16 cellular contexts compared by ENCODE assay signal in genomic region chr2:240123821-240124650, GRCh38. TPM values are rescaled to one million over a fixed set of nuclear protein-coding genes. Genes with fewer than 3 reads are reported as not detected.
A peak's percentile ranks its signal among the peaks of the same experiment; 100 is the strongest.
DNase-seq lines count a peak whose midpoint lies in the region; ATAC-seq and TF ChIP-seq lines count a peak whose summit lies in the region.
"Had no signal": no experiment of that assay in that cellular context is flagged by ENCODE, and none has a peak within 500 bp of the region (broad histone marks: within the 10 kb centered on the region; RNA-seq: fewer than 3 reads in every experiment).

No MANE protein-coding gene starts in this region.

- no peak overlapping the region for H3K4me2 ChIP-seq in osteoblast (ENCODE audit: insufficient read depth, low read length)
- H3K4me2 ChIP-seq: BLaER1 had no signal

- peaks cover 30% of the 10 kb centered on the region for H3K36me3 Mint-ChIP-seq in endodermal cell (ENCODE audit: low read depth)

- no peak for TF ChIP-seq POLR2A in heart left ventricle (IDR thresholded peaks at IDR 0.05)

- H3K36me3 ChIP-seq in heart left ventricle (peaks cover 0 to 25% (median 16%) of the 10 kb centered on the region in 9 donors), endodermal cell (ENCODE audit: control insufficient read depth, insufficient read depth, low read length) (peaks cover 19% of the 10 kb centered on the region), osteoblast (ENCODE audit: insufficient read depth, low read length) (peaks cover 5% of the 10 kb centered on the region), aorta (ENCODE audit: control insufficient read depth in 1 of 2, insufficient read depth in 2 of 2, low read length in 1 of 2) (peaks cover 0 to 2% of the 10 kb centered on the region in 2 donors)

- peaks cover 4% of the 10 kb centered on the region for H3K9me3 Mint-ChIP-seq in endodermal cell

- DNase-seq in cardiac septum (ENCODE audit: low spot score) (peak; percentile 54), heart left ventricle (no peak), endodermal cell (peak; percentile 41), osteoblast (ENCODE audit: insufficient read length, low spot score, missing footprints) (peak; percentile 70), aorta (peak; percentile 38 to 66), DMS 273 (lab: John Stamatoyannopoulos, UW; ENCODE audit: unreplicated experiment) (no peak), DMS 273 treated with DMSO at 0.1 percent for 48 hours (lab: John Stamatoyannopoulos, UW) (no peak)
- DNase-seq: CD8-positive, alpha-beta memory T cell; MG63; NCI-H1092 treated with DMSO at 0.1 percent for 48 hours; NCI-H187 treated with DMSO at 0.1 percent for 48 hours; NCI-H446; PC-3 had no signal

- H3K27ac ChIP-seq in heart left ventricle (no peak overlapping the region), endodermal cell (ENCODE audit: low read depth, low read length) (no peak overlapping the region), osteoblast (ENCODE audit: low read depth, low read length) (no peak overlapping the region), aorta (ENCODE audit: low read depth in 1 of 2, low read length in 2 of 2) (no peak overlapping the region)
- H3K27ac ChIP-seq: BLaER1 had no signal

- intact Hi-C loops in cardiac septum (cut with DNase I): no loop called here
- intact Hi-C loops in heart left ventricle (cut with DNase I): no loop called here
- intact Hi-C loops in aorta (cut with DNase I): no loop called here

- no peaks in the 10 kb centered on the region for H4K20me1 ChIP-seq in osteoblast (ENCODE audit: insufficient read depth, low read length)
- H4K20me1 ChIP-seq: BLaER1 had no signal

- ATAC-seq in heart left ventricle (no peak), aorta (ENCODE audit: low FRiP score) (no peak)
- ATAC-seq: PC-3 had no signal

- H3K4me3 ChIP-seq in heart left ventricle: no peak overlapping the region
- no peak overlapping the region for H3K4me3 ChIP-seq in endodermal cell (ENCODE audit: low read length)
- H3K4me3 ChIP-seq in osteoblast (ENCODE audit: insufficient read depth, low read length): no peak overlapping the region
- H3K4me3 ChIP-seq in aorta (ENCODE audit: low read length in 2 of 2): no peak overlapping the region
- H3K4me3 ChIP-seq: BLaER1, MG63 had no signal

- TF ChIP-seq CTCF in heart left ventricle (IDR thresholded peaks at IDR 0.05): no peak
- TF ChIP-seq CTCF in endodermal cell (conservative IDR thresholded peaks at IDR 0.05): no peak
- no peak for TF ChIP-seq CTCF in osteoblast (IDR thresholded peaks at IDR 0.05; ENCODE audit: extremely low read depth, low read depth, low read length)

- H3K9ac ChIP-seq in endodermal cell (ENCODE audit: extremely low read depth, low read length, poor library complexity, severe bottlenecking): no peak overlapping the region
- H3K9ac ChIP-seq: BLaER1 had no signal

- H3K9me3 ChIP-seq in heart left ventricle (peaks cover 0 to 3% (median 0%) of the 10 kb centered on the region in 12 donors), endodermal cell (ENCODE audit: control insufficient read depth, low read length) (no peaks in the 10 kb centered on the region), osteoblast (ENCODE audit: low read depth, low read length) (no peaks in the 10 kb centered on the region), aorta (ENCODE audit: control insufficient read depth, low read length) (peaks cover 6% of the 10 kb centered on the region)
- H3K9me3 ChIP-seq: BLaER1, MG63 had no signal

- H3K27me3 Mint-ChIP-seq in endodermal cell (ENCODE audit: insufficient read depth): no peaks in the 10 kb centered on the region

- H3K4me1 ChIP-seq in heart left ventricle (no peaks in the 10 kb centered on the region), endodermal cell (ENCODE audit: control insufficient read depth, insufficient read depth, low read length) (no peaks in the 10 kb centered on the region), osteoblast (ENCODE audit: insufficient read depth, low read length) (no peaks in the 10 kb centered on the region), aorta (ENCODE audit: control insufficient read depth in 1 of 2, insufficient read depth in 2 of 2, low read length in 2 of 2) (no peaks in the 10 kb centered on the region)
- H3K4me1 ChIP-seq: BLaER1 had no signal

- H3K4me3 Mint-ChIP-seq in endodermal cell: no peak overlapping the region
- H3K4me3 Mint-ChIP-seq: CD8-positive, alpha-beta memory T cell had no signal

- no peaks in the 10 kb centered on the region for H3K79me2 ChIP-seq in osteoblast (ENCODE audit: insufficient read depth, low read length)

- H3K27ac Mint-ChIP-seq in endodermal cell: no peak overlapping the region
- H3K27ac Mint-ChIP-seq: CD8-positive, alpha-beta memory T cell had no signal

- 81 to 91% (median 89%) methylated on average over 23 to 24 of the region's 24 CpGs for WGBS in heart left ventricle, 4 donors
- 89 to 90% methylated on average over 17 to 24 of the region's 24 CpGs for WGBS in endodermal cell (ENCODE audit: insufficient coverage in 1 of 2, insufficient read length in 1 of 2), 2 experiments
- 85 to 90% methylated on average over 24 of the region's 24 CpGs for WGBS in aorta, 2 donors

- no peaks in the 10 kb centered on the region for H3K27me3 ChIP-seq in heart left ventricle
- no peaks in the 10 kb centered on the region for H3K27me3 ChIP-seq in endodermal cell (ENCODE audit: control insufficient read depth, insufficient read depth, low read length, poor library complexity, severe bottlenecking)
- no peaks in the 10 kb centered on the region for H3K27me3 ChIP-seq in osteoblast (ENCODE audit: insufficient read depth, low read length)
- H3K27me3 ChIP-seq in aorta (ENCODE audit: control insufficient read depth in 1 of 2, insufficient read depth in 2 of 2, low read length in 1 of 2): no peaks in the 10 kb centered on the region
- H3K27me3 ChIP-seq: BLaER1 had no signal

- no peaks in the 10 kb centered on the region for H3K4me1 Mint-ChIP-seq in endodermal cell

- no peak overlapping the region for H2AFZ ChIP-seq in osteoblast (ENCODE audit: low read length)

RNA-seq across cellular contexts. Expression of gene COPS9, which starts 12.1 kb away (rescaled TPM):
- 149 TPM for total RNA-seq in cardiac septum
- total RNA-seq in heart left ventricle: 100 to 1,000 TPM; 130 to 262 (median 166) TPM
- polyA plus RNA-seq in heart left ventricle: 100 to 1,000 TPM; 259 to 664 TPM
- 100 to 1,000 TPM; 151 to 161 TPM for total RNA-seq in endodermal cell
- 175 TPM for polyA plus RNA-seq in endodermal cell (2013, experiment 1 of 2)
- polyA plus RNA-seq in endodermal cell (2013, experiment 2 of 2): 183 TPM
- total RNA-seq in osteoblast: 70.2 and 84.9 TPM in 2 replicates
- total RNA-seq in aorta: 10 to 100 TPM; 83.7 to 94.0 TPM
- polyA plus RNA-seq in aorta: 100 to 1,000 TPM; 415 to 787 TPM

RNA-seq across cellular contexts. Expression of gene OTOS, which starts 16.4 kb away (rescaled TPM):
- total RNA-seq in cardiac septum (not detected), heart left ventricle (1 to 10 TPM in 1 of 9 donors, not detected in 8; 1.1 TPM), endodermal cell (not detected), osteoblast (not detected in 2 replicates), aorta (not detected)
- polyA plus RNA-seq in heart left ventricle (not detected), aorta (not detected)
- polyA plus RNA-seq in endodermal cell (2013, experiment 1 of 2): not detected
- not detected for polyA plus RNA-seq in endodermal cell (2013, experiment 2 of 2)
- total RNA-seq: CD8-positive, alpha-beta memory T cell; H4; PC-3 had no signal
- polyA plus RNA-seq: AG04450; CD8-positive, alpha-beta memory T cell had no signal

Comparison
In these comparisons a context has a peak if more than half of its experiments do, and no peak if none do; other contexts are left out.
1. DNase-seq: peak in cardiac septum (single experiment), endodermal cell (single experiment), osteoblast (single experiment) and aorta (2 of 2); none in heart left ventricle (0 of 5), DMS 273 (single experiment) and DMS 273 treated with DMSO at 0.1 percent for 48 hours (single experiment).